14 cellular contexts compared by ENCODE assay signal in the genomic region with DNA sequence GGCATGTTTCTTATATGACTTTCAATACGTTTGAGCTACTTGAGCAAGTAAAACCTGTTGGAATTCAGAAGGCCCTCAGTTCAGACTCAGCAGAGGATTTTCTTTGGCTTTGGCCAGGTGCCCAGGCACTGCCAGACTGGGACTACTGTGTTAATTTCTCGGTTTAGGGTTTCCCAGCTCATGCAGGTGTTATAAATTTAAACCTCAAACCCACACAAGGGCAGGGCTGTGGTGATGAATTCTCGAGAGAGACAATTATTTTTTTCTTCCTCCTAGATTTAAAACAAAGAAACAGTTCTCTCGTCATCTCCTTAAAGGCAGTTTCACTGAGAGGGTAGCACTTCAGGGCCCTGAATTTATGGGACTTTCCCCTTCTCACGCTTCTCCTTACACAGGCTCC.
A peak's percentile ranks its signal among the peaks of the same experiment; 100 is the strongest.
DNase-seq lines count a peak whose midpoint lies in the region; ATAC-seq and TF ChIP-seq lines count a peak whose summit lies in the region.
"Had no signal": no experiment of that assay in that cellular context is flagged by ENCODE, and none has a peak within 500 bp of the region (broad histone marks: within the 10 kb centered on the region; RNA-seq: fewer than 3 reads in every experiment).

No MANE protein-coding gene starts in this region.

- in situ Hi-C loops in astrocyte of the cerebellum (cut with HindIII; ENCODE audit: low sequenced_read_pairs) = no loop called here

- H3K4me3 Mint-ChIP-seq in activated T-helper 2 cell treated with anti-CD3 and anti-CD28 coated beads, Interferon-gamma antibody, Interleukin-2, Interleukin-4, amounts not matched to agents 10 μg/mL and 5 μg/mL and 100 μg/mL, durations not matched to agents 14 hours and 24 hours and 36 hours (ENCODE audit: low read depth) = no peak overlapping the region
- H3K4me3 Mint-ChIP-seq: endodermal cell, H9, neural crest cell had no signal

- no peak overlapping the region for H3K27ac Mint-ChIP-seq in activated naive CD4-positive, alpha-beta T cell treated with anti-CD3 and anti-CD28 coated beads, Interleukin-2, amount 50 U/mL, for 72 hours
- no peak overlapping the region for H3K27ac Mint-ChIP-seq in activated T-helper 2 cell treated with anti-CD3 and anti-CD28 coated beads, Interferon-gamma antibody, Interleukin-2, Interleukin-4, amounts not matched to agents 10 μg/mL and 5 μg/mL and 100 μg/mL, durations not matched to agents 14 hours and 24 hours and 36 hours
- H3K27ac Mint-ChIP-seq: endodermal cell had no signal

- H3K36me3 Mint-ChIP-seq in activated naive CD4-positive, alpha-beta T cell treated with anti-CD3 and anti-CD28 coated beads, Interleukin-2, amount 50 U/mL, for 72 hours = peaks cover 0 to 5% of the 10 kb centered on the region in 2 donors
- no peaks in the 10 kb centered on the region for H3K36me3 Mint-ChIP-seq in activated T-helper 2 cell treated with anti-CD3 and anti-CD28 coated beads, Interferon-gamma antibody, Interleukin-2, Interleukin-4, amounts not matched to agents 10 μg/mL and 5 μg/mL and 100 μg/mL, durations not matched to agents 14 hours and 24 hours and 36 hours (ENCODE audit: low read depth)

- no peaks in the 10 kb centered on the region for H3K9me3 ChIP-seq in right cardiac atrium (ENCODE audit: control insufficient read depth, low read length)
- H3K9me3 ChIP-seq: left lung had no signal

- H3K27ac ChIP-seq in right cardiac atrium (ENCODE audit: low read length) = peak overlapping the region; percentile 89
- H3K27ac ChIP-seq: left lung had no signal

- no peaks in the 10 kb centered on the region for H3K4me1 Mint-ChIP-seq in activated T-helper 2 cell treated with anti-CD3 and anti-CD28 coated beads, Interferon-gamma antibody, Interleukin-2, Interleukin-4, amounts not matched to agents 10 μg/mL and 5 μg/mL and 100 μg/mL, durations not matched to agents 14 hours and 24 hours and 36 hours (ENCODE audit: low read depth)
- H3K4me1 Mint-ChIP-seq: neural crest cell had no signal

- no peak overlapping the region for H3K4me3 ChIP-seq in right cardiac atrium (ENCODE audit: low read length)
- H3K4me3 ChIP-seq in astrocyte of the cerebellum (ENCODE audit: low read depth, low read length) = no peak overlapping the region
- H3K4me3 ChIP-seq: left lung, smooth muscle cell had no signal

- no peak for DNase-seq in right cardiac atrium
- no peak for DNase-seq in Right ventricle myocardium superior
- DNase-seq in astrocyte of the cerebellum (ENCODE audit: low read depth) = peak; percentile 49
- DNase-seq in activated naive CD4-positive, alpha-beta T cell treated with anti-CD3 and anti-CD28 coated beads, Interleukin-2, amount 50 U/mL, for 72 hours (ENCODE audit: low spot score in 2 of 2) = no peak
- DNase-seq in activated T-helper 2 cell treated with anti-CD3 and anti-CD28 coated beads, Interferon-gamma antibody, Interleukin-2, Interleukin-4, amounts not matched to agents 10 μg/mL and 5 μg/mL and 100 μg/mL, durations not matched to agents 14 hours and 24 hours and 36 hours (ENCODE audit: low spot score) = no peak
- DNase-seq: DMS79, endodermal cell, H9, left lung had no signal

- no peaks in the 10 kb centered on the region for H3K27me3 Mint-ChIP-seq in activated T-helper 2 cell treated with anti-CD3 and anti-CD28 coated beads, Interferon-gamma antibody, Interleukin-2, Interleukin-4, amounts not matched to agents 10 μg/mL and 5 μg/mL and 100 μg/mL, durations not matched to agents 14 hours and 24 hours and 36 hours (ENCODE audit: low read depth)

- 75% methylated on average over 5 of the region's 5 CpGs for WGBS in right cardiac atrium

- ATAC-seq in right cardiac atrium (no peak), Right ventricle myocardium superior (ENCODE audit: poor library complexity) (no peak), HG03378 (IDR thresholded peaks at IDR 0.05; ENCODE audit: unreplicated experiment) (peak; percentile 51), HG02938 (IDR thresholded peaks at IDR 0.05; ENCODE audit: unreplicated experiment) (no peak), GM21576 (IDR thresholded peaks at IDR 0.05; ENCODE audit: unreplicated experiment) (no peak)
- ATAC-seq in activated naive CD4-positive, alpha-beta T cell treated with anti-CD3 and anti-CD28 coated beads, Interleukin-2, amount 50 U/mL, for 72 hours = no peak
- ATAC-seq: left lung had no signal

- intact Hi-C loops in right cardiac atrium (cut with DNase I) = loop anchor here in 1 of 4 donors (10.0 kb wide), 3 partner anchors 115 to 565 kb away; no protein-coding TSS in a partner anchor
- intact Hi-C loops in Right ventricle myocardium superior (cut with DNase I) = loop anchor here (10.0 kb wide), 2 partner anchors 115 to 445 kb away; no protein-coding TSS in a partner anchor
- intact Hi-C loops in activated T-helper 2 cell treated with anti-CD3 and anti-CD28 coated beads, Interferon-gamma antibody, Interleukin-2, Interleukin-4, amounts not matched to agents 10 μg/mL and 5 μg/mL and 100 μg/mL, durations not matched to agents 14 hours and 24 hours and 36 hours (cut with micrococcal nuclease) = no loop called here

- H3K4me1 ChIP-seq in right cardiac atrium (ENCODE audit: control insufficient read depth, insufficient read depth, low read length) = peaks cover 11% of the 10 kb centered on the region
- H3K4me1 ChIP-seq: left lung had no signal

- TF ChIP-seq CTCF in astrocyte of the cerebellum (IDR thresholded peaks at IDR 0.05; ENCODE audit: low read depth, low read length, missing control alignments) = no peak

- H3K9me3 Mint-ChIP-seq in activated naive CD4-positive, alpha-beta T cell treated with anti-CD3 and anti-CD28 coated beads, Interleukin-2, amount 50 U/mL, for 72 hours = no peaks in the 10 kb centered on the region
- no peaks in the 10 kb centered on the region for H3K9me3 Mint-ChIP-seq in activated T-helper 2 cell treated with anti-CD3 and anti-CD28 coated beads, Interferon-gamma antibody, Interleukin-2, Interleukin-4, amounts not matched to agents 10 μg/mL and 5 μg/mL and 100 μg/mL, durations not matched to agents 14 hours and 24 hours and 36 hours
- H3K9me3 Mint-ChIP-seq: H9 had no signal

- no peaks in the 10 kb centered on the region for H3K27me3 ChIP-seq in right cardiac atrium (ENCODE audit: control insufficient read depth, insufficient read depth)
- H3K27me3 ChIP-seq: left lung had no signal
